19 cellular contexts compared by ENCODE assay signal in genomic region chr17:43528988-43529814, GRCh38. TPM values are rescaled to one million over a fixed set of nuclear protein-coding genes. Genes with fewer than 3 reads are reported as not detected.
A peak's percentile ranks its signal among the peaks of the same experiment; 100 is the strongest.
DNase-seq lines count a peak whose midpoint lies in the region; ATAC-seq and TF ChIP-seq lines count a peak whose summit lies in the region.
"Had no signal": no experiment of that assay in that cellular context is flagged by ENCODE, and none has a peak within 500 bp of the region (broad histone marks: within the 10 kb centered on the region; RNA-seq: fewer than 3 reads in every experiment).

No MANE protein-coding gene starts in this region.

- no peak for ATAC-seq in IMR-90 (ENCODE audit: low read depth)
- ATAC-seq in HG03175 (IDR thresholded peaks at IDR 0.05; ENCODE audit: unreplicated experiment), result no peak
- ATAC-seq in HG03521 (IDR thresholded peaks at IDR 0.05; ENCODE audit: unreplicated experiment), result no peak

- peak overlapping the region in 4 of 11 experiments; percentile 53 to 71 (median 58); a peak in 7 of 22 replicates for H3K27ac ChIP-seq in BLaER1 treated with 17β-estradiol and CSF1 and Interleukin-3, amounts not matched to agents 10 nM and 100 nM
- H3K27ac ChIP-seq in IMR-90 (ENCODE audit: insufficient read depth, low read length) (peak overlapping the region; percentile 97; the same call in 1 of the 2 replicates), iPS-20b (ENCODE audit: low read length) (peak overlapping the region; percentile 93), tibial artery (no peak overlapping the region)

- no peak for TF ChIP-seq POLR2A in IMR-90 (IDR thresholded peaks at IDR 0.05; ENCODE audit: low read depth, low read length)

- peak overlapping the region; percentile 97 for H3K4ac ChIP-seq in IMR-90 (ENCODE audit: low read depth, low read length)

- 96% methylated on average over 8 of the region's 20 CpGs; no CpG with 5 or more reads in 1 of the 2 experiments for WGBS in IMR-90 (ENCODE audit: extremely low coverage in 2 of 2, insufficient read length in 1 of 2), 2 experiments

- TF ChIP-seq CTCF in IMR-90 (conservative IDR thresholded peaks at IDR 0.05; ENCODE audit: low read depth, low read length) (no peak), tibial artery (IDR thresholded peaks at IDR 0.05) (no peak)

- H2AFZ ChIP-seq in IMR-90 (replicated peaks; ENCODE audit: low read length, poor library complexity), result no peak overlapping the region

- peak overlapping the region; percentile 83; the same call in 1 of the 3 replicates for H2BK15ac ChIP-seq in IMR-90 (ENCODE audit: low read depth, low read length)

- peak overlapping the region; percentile 84; the same call in 1 of the 2 replicates for H2BK120ac ChIP-seq in IMR-90 (ENCODE audit: low read depth, low read length)

- peaks cover 24% of the 10 kb centered on the region for H3K9me1 ChIP-seq in IMR-90 (ENCODE audit: insufficient read depth, low read length)

- H3K4me2 ChIP-seq in BLaER1 treated with 17β-estradiol and CSF1 and Interleukin-3, amounts not matched to agents 10 nM and 100 nM, result peak overlapping the region; percentile 61 to 86 (median 76); a peak in 21 of 22 replicates
- H3K4me2 ChIP-seq in IMR-90 (ENCODE audit: low read depth, low read length), result no peak overlapping the region

- peak overlapping the region; percentile 71 to 91; a peak in 3 of 4 replicates for H4K8ac ChIP-seq in IMR-90 (ENCODE audit: low read depth in 2 of 2, low read length in 2 of 2)

- peaks cover 21 to 30% (median 25%) of the 10 kb centered on the region in 10 experiments for H3K4me1 ChIP-seq in BLaER1 treated with 17β-estradiol and CSF1 and Interleukin-3, amounts not matched to agents 10 nM and 100 nM
- H3K4me1 ChIP-seq in IMR-90 (ENCODE audit: control insufficient read depth, insufficient read depth, low read length) (peaks cover 19% of the 10 kb centered on the region), iPS-20b (ENCODE audit: insufficient read depth, low read length) (peaks cover 45% of the 10 kb centered on the region), tibial artery (peaks cover 0 to 16% (median 14%) of the 10 kb centered on the region in 4 donors)

- H3K9ac ChIP-seq in BLaER1 treated with 17β-estradiol and CSF1 and Interleukin-3, amounts not matched to agents 10 nM and 100 nM, result 0 out of 22 replicates have a peak overlapping the region, but pooled peaks of 1 of the 11 experiments have one; percentile 18
- no peak overlapping the region for H3K9ac ChIP-seq in IMR-90 (ENCODE audit: low read depth, low read length)
- peak overlapping the region; percentile 91; the same call in 1 of the 2 replicates for H3K9ac ChIP-seq in iPS-20b (ENCODE audit: low read depth, low read length)

- no peak for DNase-seq in IMR-90
- peak; percentile 50 for DNase-seq in posterior vena cava (ENCODE audit: low spot score)
- no peak for DNase-seq in tibial artery
- DNase-seq: activated B cell treated with CpG ODN at 0.5 μM for 24 hours; activated CD4-positive, alpha-beta memory T cell treated with anti-CD3 and anti-CD28 coated beads for 36 hours; activated naive CD4-positive, alpha-beta T cell; activated T-cell treated with anti-CD3 and anti-CD28 coated beads for 4 hours; amniotic stem cell; effector CD4-positive, alpha-beta T cell; naive B cell; NCI-H1105 treated with DMSO at 0.1 percent for 48 hours; NCI-H2107; NCI-H524; stimulated activated CD4-positive, alpha-beta T cell treated with anti-CD3 and anti-CD28 coated beads, Interleukin-15, amount 100 ng/mL, for 24 hours had no signal

- no peaks in the 10 kb centered on the region for H3K27me3 ChIP-seq in BLaER1 treated with 17β-estradiol and CSF1 and Interleukin-3, amounts not matched to agents 10 nM and 100 nM
- no peaks in the 10 kb centered on the region for H3K27me3 ChIP-seq in IMR-90 (ENCODE audit: control insufficient read depth, insufficient read depth, low read length)
- H3K27me3 ChIP-seq in iPS-20b (ENCODE audit: insufficient read depth, low read length), result no peaks in the 10 kb centered on the region
- H3K27me3 ChIP-seq in tibial artery, result no peaks in the 10 kb centered on the region
- H3K27me3 ChIP-seq: esophagus muscularis mucosa had no signal

- BruUV-seq in IMR-90 (replicated peaks; lab: Mats Ljungman, UMichigan), result no TSS peak

- no peak overlapping the region; a peak in 1 of 20 replicates for H3K4me3 ChIP-seq in BLaER1 treated with 17β-estradiol and CSF1 and Interleukin-3, amounts not matched to agents 10 nM and 100 nM
- H3K4me3 ChIP-seq in IMR-90 (ENCODE audit: insufficient read depth, low read depth, low read length), result no peak overlapping the region
- H3K4me3 ChIP-seq in iPS-20b (ENCODE audit: low read length), result peak overlapping the region; percentile 70; the same call in 1 of the 2 replicates
- no peak overlapping the region for H3K4me3 ChIP-seq in tibial artery

- no peak overlapping the region; the same call in 1 of the 2 replicates for H3K23ac ChIP-seq in IMR-90 (ENCODE audit: low read depth, low read length)

- dilution Hi-C loops in IMR-90 (cut with HindIII; ENCODE audit: low sequenced_read_pairs, unreplicated experiment), result no loop called here

- no peak overlapping the region for H3K18ac ChIP-seq in IMR-90 (ENCODE audit: low read depth, low read length)

- no peaks in the 10 kb centered on the region for H3K9me3 ChIP-seq in BLaER1 treated with 17β-estradiol and CSF1 and Interleukin-3, amounts not matched to agents 10 nM and 100 nM (replicated peaks in 1 of 11)
- H3K9me3 ChIP-seq in IMR-90 (ENCODE audit: control insufficient read depth, insufficient read depth, low read length) (no peaks in the 10 kb centered on the region), iPS-20b (ENCODE audit: insufficient read depth, low read depth, low read length) (no peaks in the 10 kb centered on the region), tibial artery (no peaks in the 10 kb centered on the region)
- H3K9me3 ChIP-seq: esophagus muscularis mucosa had no signal

- peak overlapping the region; percentile 88 for H4K5ac ChIP-seq in IMR-90 (ENCODE audit: low read depth, low read length)

- H2AK5ac ChIP-seq in IMR-90 (ENCODE audit: low read depth, low read length), result peak overlapping the region; percentile 99

- peak overlapping the region; percentile 88 for H2AK9ac ChIP-seq in IMR-90 (replicated peaks; ENCODE audit: low read depth, low read length, poor library complexity)

- CTCF ChIA-PET in IMR-90 (lab: Yijun Ruan, JAX), result no interaction called here

- H2BK5ac ChIP-seq in IMR-90 (ENCODE audit: low read depth, low read length, poor library complexity, severe bottlenecking), result no peak overlapping the region

- peak overlapping the region; percentile 63; the same call in 1 of the 2 replicates for H2BK20ac ChIP-seq in IMR-90 (ENCODE audit: low read depth, low read length)

- H3K56ac ChIP-seq in IMR-90 (ENCODE audit: extremely low read depth, insufficient read depth, low read length), result no peak overlapping the region

- peaks cover 42 to 56% (median 45%) of the 10 kb centered on the region in 11 experiments for H3K36me3 ChIP-seq in BLaER1 treated with 17β-estradiol and CSF1 and Interleukin-3, amounts not matched to agents 10 nM and 100 nM
- H3K36me3 ChIP-seq in IMR-90 (ENCODE audit: control insufficient read depth, insufficient read depth, low read length) (peaks cover 29% of the 10 kb centered on the region), iPS-20b (ENCODE audit: insufficient read depth, low read depth, low read length) (peaks cover 70% of the 10 kb centered on the region), tibial artery (peaks cover 26 to 52% (median 43%) of the 10 kb centered on the region in 3 donors)

- in situ Hi-C loops in IMR-90 (cut with MboI; ENCODE audit: low sequenced_read_pairs), result no loop called here

- POLR2A ChIA-PET in IMR-90 (lab: Charles Lee; ENCODE audit: unreplicated experiment), result no interaction called here

- intact Hi-C loops in IMR-90 (cut with micrococcal nuclease), result no loop called here
- intact Hi-C loops in posterior vena cava (cut with DNase I), result no loop called here
- intact Hi-C loops in tibial artery (cut with DNase I; ENCODE audit: low total_unique reads), result no loop called here

- H4K20me1 ChIP-seq in BLaER1 treated with 17β-estradiol and CSF1 and Interleukin-3, amounts not matched to agents 10 nM and 100 nM, result peaks cover 0 to 55% (median 21%) of the 10 kb centered on the region in 11 experiments; a peak in 14 of 22 replicates
- H4K20me1 ChIP-seq in IMR-90 (ENCODE audit: insufficient read depth, low read length), result no peaks in the 10 kb centered on the region

- peak overlapping the region; percentile 99 for H3K14ac ChIP-seq in IMR-90 (replicated peaks; ENCODE audit: low read depth, low read length)

- peak overlapping the region; percentile 91 for H4K91ac ChIP-seq in IMR-90 (ENCODE audit: insufficient read depth, low read depth, low read length)

- peaks cover 0 to 39% of the 10 kb centered on the region in 2 experiments; a peak in 2 of 4 replicates for H3K79me1 ChIP-seq in IMR-90 (ENCODE audit: low read depth in 1 of 2, low read length in 2 of 2)

- TF ChIP-seq RAD21 in IMR-90 (IDR thresholded peaks at IDR 0.05; ENCODE audit: low read length), result no peak

TF ChIP-seq in IMR-90, 13 proteins besides CTCF, POLR2A, EP300 and RAD21 (continues in another document):
- no peak for TF ChIP-seq CHD1 (IDR thresholded peaks at IDR 0.05; ENCODE audit: low read depth, low read length)
- TF ChIP-seq MAFK (IDR thresholded peaks at IDR 0.05; ENCODE audit: low read depth, low read length), result no peak
- TF ChIP-seq MAZ (IDR thresholded peaks at IDR 0.05; ENCODE audit: borderline replicate concordance, low read depth, low read length), result no peak
- no peak for TF ChIP-seq RFX5 (IDR thresholded peaks at IDR 0.05; ENCODE audit: low read depth, low read length)
- TF ChIP-seq, protein P1, sequence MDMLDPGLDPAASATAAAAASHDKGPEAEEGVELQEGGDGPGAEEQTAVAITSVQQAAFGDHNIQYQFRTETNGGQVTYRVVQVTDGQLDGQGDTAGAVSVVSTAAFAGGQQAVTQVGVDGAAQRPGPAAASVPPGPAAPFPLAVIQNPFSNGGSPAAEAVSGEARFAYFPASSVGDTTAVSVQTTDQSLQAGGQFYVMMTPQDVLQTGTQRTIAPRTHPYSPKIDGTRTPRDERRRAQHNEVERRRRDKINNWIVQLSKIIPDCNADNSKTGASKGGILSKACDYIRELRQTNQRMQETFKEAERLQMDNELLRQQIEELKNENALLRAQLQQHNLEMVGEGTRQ (IDR thresholded peaks at IDR 0.05; ENCODE audit: low read depth, low read length), result no peak

RNA-seq across cellular contexts. Expression of gene ETV4, which starts 16.9 kb away (rescaled TPM):
- total RNA-seq in IMR-90 (2012; rRNA removed), result 3.3 and 4.3 TPM in 2 replicates
- polyA plus RNA-seq in IMR-90 (2012; rRNA removed), result 12.7 and 13.2 TPM in 2 replicates
- 9.5 TPM in 2 replicates for polyA plus RNA-seq in IMR-90 (2012; cell fraction: cytosol; rRNA removed)
- polyA plus RNA-seq in IMR-90 (2012; cell fraction: nucleus; rRNA removed; ENCODE audit: low replicate concordance), result 17.9 and 24.9 TPM in 2 replicates
- total RNA-seq in posterior vena cava, result 1 to 10 TPM in 1 of 2 donors, under 1 TPM in 1; 0.48 to 1.3 TPM
- total RNA-seq: activated B cell treated with CpG ODN at 0.5 μM for 24 hours had no signal

RNA-seq across cellular contexts. Expression of gene DHX8, which starts 45.4 kb away (rescaled TPM):
- total RNA-seq in IMR-90 (2012; rRNA removed) (50.0 TPM in 2 replicates), posterior vena cava (10 to 100 TPM; 35.2 to 45.2 TPM)
- 21.8 and 22.6 TPM in 2 replicates for polyA plus RNA-seq in IMR-90 (2012; rRNA removed)
- 8.8 and 12.4 TPM in 2 replicates for polyA plus RNA-seq in IMR-90 (2012; cell fraction: cytosol; rRNA removed)
- polyA plus RNA-seq in IMR-90 (2012; cell fraction: nucleus; rRNA removed; ENCODE audit: low replicate concordance), result 14.1 and 32.4 TPM in 2 replicates

Comparison
In these comparisons a context has a peak if more than half of its experiments do, and no peak if none do; other contexts are left out.
1. H3K27ac ChIP-seq: peak in IMR-90 (single experiment) and iPS-20b (single experiment); none in tibial artery (0 of 2).